30 cellular contexts compared by ENCODE assay signal in genomic region chrX:152845618-152846240, GRCh38.
"Had no signal": no experiment of that assay in that cellular context is flagged by ENCODE, and none has a peak within 500 bp of the region (broad histone marks: within the 10 kb centered on the region; RNA-seq: fewer than 3 reads in every experiment).

No MANE protein-coding gene starts in this region.

- H3K27me3 Mint-ChIP-seq: naive thymus-derived CD4-positive, alpha-beta T cell; progenitor cell of endocrine pancreas had no signal

- H3K4me1 ChIP-seq: left lung, neural progenitor cell, parathyroid adenoma, stomach, thyroid gland, vagina had no signal

- H3K4me3 ChIP-seq: esophagus squamous epithelium, heart right ventricle, left lung, neural progenitor cell, smooth muscle cell, stomach, thyroid gland, vagina had no signal

- DNase-seq: dermis blood vessel endothelial cell; effector memory CD4-positive, alpha-beta T cell; erythroblast; esophagus squamous epithelium; foreskin melanocyte; glutamatergic neuron; heart right ventricle; hippocampal formation; left cardiac atrium; left lung; mesenchymal stem cell; midbrain; naive thymus-derived CD4-positive, alpha-beta T cell; stimulated activated CD4-positive, alpha-beta T cell treated with anti-CD3 and anti-CD28 coated beads, Interleukin-12 subunit alpha, Interleukin-12 subunit beta, amount 100 ng/mL, for 4 hours; stimulated activated CD4-positive, alpha-beta T cell treated with anti-CD3 and anti-CD28 coated beads, Interleukin-1b, Interleukin-23, amount 100 ng/mL, for 48 hours; stimulated activated CD4-positive, alpha-beta T cell treated with anti-CD3 and anti-CD28 coated beads, Interleukin-4, amount 100 ng/mL, for 1 hour; stimulated activated CD8-positive, alpha-beta memory T cell treated with anti-CD3 and anti-CD28 coated beads, Interleukin-4, amount 100 ng/mL, for 48 hours; stimulated activated naive CD4-positive, alpha-beta T cell treated with Interleukin-2 at 50 U/mL for 16 hours; stomach; thyroid gland; trophoblast cell had no signal

- H3K36me3 ChIP-seq: neural progenitor cell, thyroid gland had no signal

- ATAC-seq: left lung; naive thymus-derived CD4-positive, alpha-beta T cell; sciatic nerve had no signal

- H3K4me2 ChIP-seq: neural progenitor cell, smooth muscle cell had no signal

- H3K79me2 ChIP-seq: parathyroid adenoma had no signal

- H3K27ac ChIP-seq: esophagus squamous epithelium, heart right ventricle, left lung, neural progenitor cell, parathyroid adenoma, stomach, thyroid gland, vagina had no signal

- FAIRE-seq: endometrium, islet of Langerhans had no signal

- H3K27ac Mint-ChIP-seq: nephron, neural progenitor cell, progenitor cell of endocrine pancreas had no signal

- H3K9me3 ChIP-seq: esophagus squamous epithelium, heart right ventricle, left lung, thyroid gland, vagina had no signal

- H3K4me1 Mint-ChIP-seq: nephron had no signal

- H3K4me3 Mint-ChIP-seq: naive thymus-derived CD4-positive, alpha-beta T cell; nephron; neural progenitor cell had no signal

- H2AFZ ChIP-seq: neural progenitor cell, parathyroid adenoma had no signal

- H3K9me3 Mint-ChIP-seq: naive thymus-derived CD4-positive, alpha-beta T cell had no signal

- H3K9ac ChIP-seq: neural progenitor cell, parathyroid adenoma had no signal

- H3K27me3 ChIP-seq: esophagus squamous epithelium, heart right ventricle, left lung, neural progenitor cell, stomach, thyroid gland, vagina had no signal
